17 cellular contexts compared by ENCODE assay signal in the genomic region with DNA sequence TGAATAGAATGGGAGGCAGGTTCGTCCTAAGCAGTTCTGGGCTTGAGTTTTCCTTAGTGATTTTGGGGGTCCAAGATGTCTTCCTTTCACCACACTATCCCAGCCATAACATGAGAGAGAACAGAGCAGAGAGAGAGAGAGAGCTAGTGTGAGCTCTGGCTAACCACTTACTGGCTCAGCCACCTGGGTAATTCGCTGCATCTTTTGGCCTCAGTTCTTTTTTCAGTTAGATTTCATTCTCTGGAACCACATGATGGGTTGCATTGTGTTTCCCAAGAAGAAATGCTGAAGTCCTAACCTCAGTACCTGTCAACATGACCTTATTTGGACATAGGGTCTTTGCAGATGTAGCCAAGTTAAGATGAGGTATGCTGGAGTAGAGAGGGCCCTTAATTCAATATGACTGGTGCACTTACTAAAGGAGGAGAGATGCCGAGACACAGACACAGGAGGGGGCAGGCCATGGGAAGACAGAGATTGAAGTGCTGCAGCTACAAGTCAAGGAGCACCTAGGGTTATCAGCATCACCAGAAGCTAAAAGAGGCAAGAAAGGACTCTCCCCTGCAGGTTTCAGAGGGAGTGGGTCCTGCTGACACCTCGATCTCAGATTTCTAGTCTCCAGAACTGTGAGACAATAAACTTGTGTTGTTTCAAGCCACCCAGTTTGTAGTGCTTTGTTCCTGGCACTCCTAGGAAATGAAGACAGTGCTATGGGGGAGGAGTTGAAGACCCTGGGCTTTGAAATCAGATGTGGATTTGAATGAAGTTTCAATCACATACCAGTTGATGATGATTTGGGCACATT. TPM values are rescaled to one million over a fixed set of nuclear protein-coding genes. Genes with fewer than 3 reads are reported as not detected.
DNase-seq lines count a peak whose midpoint lies in the region; ATAC-seq and TF ChIP-seq lines count a peak whose summit lies in the region.
"Had no signal": no experiment of that assay in that cellular context is flagged by ENCODE, and none has a peak within 500 bp of the region (broad histone marks: within the 10 kb centered on the region; RNA-seq: fewer than 3 reads in every experiment).

No MANE protein-coding gene starts in this region.

- H3K36me3 ChIP-seq in breast epithelium (no peaks in the 10 kb centered on the region), PC-3 (ENCODE audit: low read depth, low read length) (no peaks in the 10 kb centered on the region), thyroid gland (no peaks in the 10 kb centered on the region)
- H3K36me3 ChIP-seq: prostate gland had no signal

- H3K9me3 ChIP-seq in breast epithelium (no peaks in the 10 kb centered on the region), PC-3 (ENCODE audit: low read length) (no peaks in the 10 kb centered on the region), thyroid gland (no peaks in the 10 kb centered on the region)
- H3K9me3 ChIP-seq: Caco-2, prostate gland had no signal

- no peak for TF ChIP-seq CTCF in MCF 10A (IDR thresholded peaks at IDR 0.05; ENCODE audit: unreplicated experiment)
- no peak for TF ChIP-seq CTCF in breast epithelium (IDR thresholded peaks at IDR 0.05)
- TF ChIP-seq CTCF in PC-3 (conservative IDR thresholded peaks at IDR 0.05; ENCODE audit: low read depth, low read length) = no peak
- TF ChIP-seq CTCF in foreskin keratinocyte (conservative IDR thresholded peaks at IDR 0.05) = no peak
- no peak for TF ChIP-seq CTCF in thyroid gland (IDR thresholded peaks at IDR 0.05)
- TF ChIP-seq CTCF in omental fat pad (IDR thresholded peaks at IDR 0.05) = no peak

- POLR2A ChIA-PET in MCF 10A (lab: Yijun Ruan, JAX) = interaction anchor here (0.6 to 18.2 kb wide), 21 partner anchors 9 to 862 kb away, joined by 3 to 904 read pairs (median 6); a partner anchor contains a TSS
- POLR2A ChIA-PET in PC-3 (lab: Charles Lee; ENCODE audit: unreplicated experiment) = no interaction called here

- H3K27ac Mint-ChIP-seq in MCF 10A (ENCODE audit: low read depth, unreplicated experiment) = peak overlapping the region; percentile 77
- H3K27ac Mint-ChIP-seq: activated T-helper 1 cell treated with anti-CD3 and anti-CD28 coated beads, Interleukin-12 subunit alpha, Interleukin-12 subunit beta, Interleukin-2, Interleukin-4 antibody, amounts not matched to agents 30 ng/mL and 10 ng/mL and 1 ng/mL, durations not matched to agents 14 hours and 24 hours and 36 hours had no signal

- H3K27me3 ChIP-seq in breast epithelium (no peaks in the 10 kb centered on the region), PC-3 (ENCODE audit: low read length) (no peaks in the 10 kb centered on the region), foreskin keratinocyte (no peaks in the 10 kb centered on the region), thyroid gland (no peaks in the 10 kb centered on the region)

- H3F3A ChIP-seq in PC-3 (ENCODE audit: low read length, unreplicated experiment) = no peaks in the 10 kb centered on the region

- intact Hi-C loops in MCF 10A (cut with micrococcal nuclease) (loop anchor here (1.0 kb wide), 2 partner anchors 29 to 59 kb away; no protein-coding TSS in a partner anchor), breast epithelium (cut with DNase I; ENCODE audit: low total_unique reads) (no loop called here), PC-3 (cut with micrococcal nuclease) (no loop called here), thyroid gland (cut with DNase I) (no loop called here)

- peaks cover 66% of the 10 kb centered on the region for H3K4me1 Mint-ChIP-seq in MCF 10A (ENCODE audit: insufficient read depth, unreplicated experiment)

- H3K4me3 Mint-ChIP-seq in MCF 10A (ENCODE audit: unreplicated experiment) = no peak overlapping the region
- H3K4me3 Mint-ChIP-seq: activated T-helper 1 cell treated with anti-CD3 and anti-CD28 coated beads, Interleukin-12 subunit alpha, Interleukin-12 subunit beta, Interleukin-2, Interleukin-4 antibody, amounts not matched to agents 30 ng/mL and 10 ng/mL and 1 ng/mL, durations not matched to agents 14 hours and 24 hours and 36 hours had no signal

- ATAC-seq in PC-3 = no peak
- ATAC-seq in foreskin keratinocyte = no peak
- ATAC-seq in omental fat pad (ENCODE audit: low FRiP score) = no peak
- ATAC-seq: left ventricle myocardium superior had no signal

- TF ChIP-seq POLR2A in breast epithelium (IDR thresholded peaks at IDR 0.05) (no peak), thyroid gland (IDR thresholded peaks at IDR 0.05) (no peak)

- H3K4me1 ChIP-seq in breast epithelium = no peaks in the 10 kb centered on the region
- peaks cover 26% of the 10 kb centered on the region for H3K4me1 ChIP-seq in PC-3 (ENCODE audit: insufficient read depth, low read length)
- peaks cover 15% of the 10 kb centered on the region for H3K4me1 ChIP-seq in foreskin keratinocyte
- peaks cover 19 to 39% of the 10 kb centered on the region in 2 donors for H3K4me1 ChIP-seq in thyroid gland
- H3K4me1 ChIP-seq: prostate gland had no signal

- CTCF ChIA-PET in MCF 10A (lab: Yijun Ruan, JAX) (interaction anchor here (0.5 to 17.4 kb wide), 14 partner anchors 9 to 597 kb away, joined by 3 to 317 read pairs (median 3); no protein-coding TSS in a partner anchor), PC-3 (lab: Charles Lee) (no interaction called here)

- H3K27ac ChIP-seq in breast epithelium (peak overlapping the region in 1 of 2 donors; percentile 14), PC-3 (ENCODE audit: low read length) (peak overlapping the region; percentile 23; the same call in 1 of the 2 replicates), foreskin keratinocyte (peak overlapping the region; percentile 76), thyroid gland (peak overlapping the region in 2 of 3 donors; percentile 12 to 18)
- H3K27ac ChIP-seq: prostate gland had no signal

- no peaks in the 10 kb centered on the region for H3K36me3 Mint-ChIP-seq in MCF 10A (ENCODE audit: insufficient read depth, unreplicated experiment)

- H3K9ac ChIP-seq in PC-3 (ENCODE audit: low read length) = no peak overlapping the region

- H3K9me3 Mint-ChIP-seq in MCF 10A (ENCODE audit: unreplicated experiment) = peaks cover 7% of the 10 kb centered on the region

- no peaks in the 10 kb centered on the region for H3K27me3 Mint-ChIP-seq in MCF 10A (ENCODE audit: insufficient read depth, unreplicated experiment)

- BruUV-seq in MCF 10A (replicated peaks; lab: Mats Ljungman, UMichigan) = TSS peak; percentile 89
- no TSS peak for BruUV-seq in PC-3 (replicated peaks; lab: Mats Ljungman, UMichigan)

- H4K20me1 ChIP-seq in PC-3 (ENCODE audit: low read length) = no peaks in the 10 kb centered on the region

- WGBS in thyroid gland, 2 donors = 74 to 77% methylated on average over 4 of the region's 4 CpGs

- DNase-seq in MCF 10A (ENCODE audit: unreplicated experiment) (no peak), breast epithelium (ENCODE audit: low spot score in 2 of 2) (no peak), PC-3 (no peak), foreskin keratinocyte (no peak), thyroid gland (no peak), omental fat pad (ENCODE audit: low spot score) (no peak), COLO668 (lab: John Stamatoyannopoulos, UW; ENCODE audit: unreplicated experiment) (no peak), anterior cingulate cortex (lab: John Stamatoyannopoulos, UW) (no peak)
- DNase-seq: Caco-2; GOT3; left ventricle myocardium superior; MM.1S; NCI-H187 treated with DMSO at 0.1 percent for 48 hours; NCI-H510A; stimulated activated naive CD4-positive, alpha-beta T cell treated with Interleukin-2 at 50 U/mL for 16 hours had no signal

- H3K4me2 ChIP-seq in PC-3 (ENCODE audit: low read length) = no peak overlapping the region; the same call in 1 of the 2 replicates

- no peak overlapping the region for H3K4me3 ChIP-seq in breast epithelium
- no peak overlapping the region for H3K4me3 ChIP-seq in PC-3 (ENCODE audit: low read length)
- H3K4me3 ChIP-seq in thyroid gland (replicated peaks in 1 of 3) = no peak overlapping the region
- H3K4me3 ChIP-seq: prostate gland had no signal

- H3K79me2 ChIP-seq in PC-3 (ENCODE audit: low read length) = no peaks in the 10 kb centered on the region

- no peaks in the 10 kb centered on the region for H3K9me2 ChIP-seq in PC-3 (replicated peaks; ENCODE audit: low read length)

- no peak overlapping the region for H2AFZ ChIP-seq in PC-3 (ENCODE audit: low read length)

RNA-seq across cellular contexts. Expression of a gene that starts 26.2 kb away (rescaled TPM):
- 45.5 and 52.5 TPM in 2 replicates for total RNA-seq in MCF 10A (2022)
- 10 to 100 TPM; 12.3 to 39.2 (median 32.1) TPM for total RNA-seq in breast epithelium
- 15.1 and 27.7 TPM in 2 replicates for total RNA-seq in PC-3 (2014; rRNA removed)
- total RNA-seq in foreskin keratinocyte = 15.3 and 20.1 TPM in 2 replicates
- polyA plus RNA-seq in foreskin keratinocyte = 9.6 and 12.2 TPM in 2 replicates
- 10 to 100 TPM; 27.1 to 58.1 (median 31.3) TPM for total RNA-seq in thyroid gland
- 10 to 100 TPM; 12.1 to 26.0 (median 13.6) TPM for total RNA-seq in omental fat pad
